26 cellular contexts compared by ENCODE assay signal in genomic region chr15:73804421-73804820, GRCh38. TPM values are rescaled to one million over a fixed set of nuclear protein-coding genes. Genes with fewer than 3 reads are reported as not detected.
DNase-seq lines count a peak whose midpoint lies in the region; FAIRE-seq and TF ChIP-seq lines count a peak whose summit lies in the region.
"Had no signal": no experiment of that assay in that cellular context is flagged by ENCODE, and none has a peak within 500 bp of the region (broad histone marks: within the 10 kb centered on the region; RNA-seq: fewer than 3 reads in every experiment).

No MANE protein-coding gene starts in this region.

- H3K4me3 Mint-ChIP-seq in astrocyte (ENCODE audit: unreplicated experiment) = no peak overlapping the region
- H3K4me3 Mint-ChIP-seq: activated CD4-positive, alpha-beta T cell treated with anti-CD3 and anti-CD28 coated beads, Interleukin-2, amount 10 ng/mL, durations not matched to agents 7 days and 5 days; activated naive CD8-positive, alpha-beta T cell; activated T-helper 17 cell treated with anti-CD3 and anti-CD28 coated beads, Interleukin-2, amount 50 U/mL, for 72 hours; CD14-positive monocyte; naive thymus-derived CD8-positive, alpha-beta T cell had no signal

- H3K27ac ChIP-seq in HEK293 (ENCODE audit: extremely low read depth, low read depth, low read length) (no peak overlapping the region), astrocyte (ENCODE audit: low read depth, low read length) (no peak overlapping the region), mesenchymal stem cell (ENCODE audit: low read length, poor library complexity, severe bottlenecking) (no peak overlapping the region)
- H3K27ac ChIP-seq: body of pancreas, parathyroid adenoma, SK-N-MC, suprapubic skin, vagina had no signal

- H4K91ac ChIP-seq in mesenchymal stem cell (ENCODE audit: low read length) = no peak overlapping the region

- H3K36me3 ChIP-seq in HEK293 (ENCODE audit: control insufficient read depth in 2 of 2, insufficient read depth in 1 of 2, low read length in 2 of 2) = no peaks in the 10 kb centered on the region
- no peaks in the 10 kb centered on the region for H3K36me3 ChIP-seq in astrocyte (ENCODE audit: insufficient read depth, low read length)
- no peaks in the 10 kb centered on the region for H3K36me3 ChIP-seq in mesenchymal stem cell (ENCODE audit: control insufficient read depth in 1 of 2, insufficient read depth in 2 of 2, low read depth in 1 of 2, low read length in 2 of 2)
- H3K36me3 ChIP-seq: suprapubic skin, vagina had no signal

- TF ChIP-seq CTCF in HEK293 (tag by site-specific recombination; IDR thresholded peaks at IDR 0.05) (no peak), astrocyte (IDR thresholded peaks at IDR 0.05; ENCODE audit: insufficient read depth, low read depth, low read length) (no peak)

- H3K4me1 ChIP-seq in HEK293 (ENCODE audit: control insufficient read depth, insufficient read depth, low read length) (no peaks in the 10 kb centered on the region; the same call in 1 of the 2 replicates), astrocyte (ENCODE audit: insufficient read depth, low read length) (peaks cover 25% of the 10 kb centered on the region), mesenchymal stem cell (ENCODE audit: control insufficient read depth, insufficient read depth, low read depth, low read length) (peaks cover 17% of the 10 kb centered on the region)
- H3K4me1 ChIP-seq: body of pancreas, parathyroid adenoma had no signal

- H3K4me3 ChIP-seq in HEK293 (ENCODE audit: low read depth, low read length) (no peak overlapping the region), astrocyte (ENCODE audit: insufficient read depth, low read depth, low read length) (no peak overlapping the region), mesenchymal stem cell (ENCODE audit: insufficient read depth in 1 of 2, low read depth in 1 of 2, low read length in 2 of 2) (no peak overlapping the region)
- H3K4me3 ChIP-seq: body of pancreas, SK-N-MC, suprapubic skin, vagina had no signal

- H3K36me3 Mint-ChIP-seq in astrocyte (ENCODE audit: low read depth, unreplicated experiment) = peaks cover 2% of the 10 kb centered on the region
- H3K36me3 Mint-ChIP-seq: activated naive CD8-positive, alpha-beta T cell; CD14-positive monocyte; naive thymus-derived CD8-positive, alpha-beta T cell had no signal

- H3K14ac ChIP-seq in mesenchymal stem cell (ENCODE audit: low read length in 2 of 2) = no peak overlapping the region

- peaks cover 28% of the 10 kb centered on the region for H3K4me1 Mint-ChIP-seq in astrocyte (ENCODE audit: low read depth, unreplicated experiment)
- H3K4me1 Mint-ChIP-seq: activated T-helper 17 cell treated with anti-CD3 and anti-CD28 coated beads, Interleukin-2, amount 50 U/mL, for 72 hours; naive thymus-derived CD8-positive, alpha-beta T cell had no signal

- no peak overlapping the region for H3K23ac ChIP-seq in mesenchymal stem cell (ENCODE audit: low read length in 2 of 2)

- H3K27ac Mint-ChIP-seq in astrocyte (ENCODE audit: unreplicated experiment) = peak overlapping the region; percentile 72
- H3K27ac Mint-ChIP-seq: activated CD4-positive, alpha-beta T cell treated with anti-CD3 and anti-CD28 coated beads, Interleukin-2, amount 10 ng/mL, durations not matched to agents 7 days and 5 days; activated naive CD8-positive, alpha-beta T cell; activated T-helper 17 cell treated with anti-CD3 and anti-CD28 coated beads, Interleukin-2, amount 50 U/mL, for 72 hours; CD14-positive monocyte; naive thymus-derived CD8-positive, alpha-beta T cell had no signal

- WGBS in mesenchymal stem cell = 72% methylated on average over 6 of the region's 6 CpGs

- CTCF ChIA-PET in HEK293 (lab: Yijun Ruan, JAX) = interaction anchor here (0.6 to 1.8 kb wide), 2 partner anchors 8 to 12 kb away, joined by 3 to 5 read pairs; no protein-coding TSS in a partner anchor

- H3K79me2 ChIP-seq in astrocyte (ENCODE audit: insufficient read depth, low read length) = no peaks in the 10 kb centered on the region
- H3K79me2 ChIP-seq: parathyroid adenoma had no signal

- H3K27me3 ChIP-seq in astrocyte (ENCODE audit: insufficient read depth, low read length) = peaks cover 3% of the 10 kb centered on the region
- H3K27me3 ChIP-seq in mesenchymal stem cell (ENCODE audit: control insufficient read depth in 1 of 2, insufficient read depth in 1 of 2, low read length in 2 of 2) = peaks cover 32 to 46% of the 10 kb centered on the region in 2 experiments
- H3K27me3 ChIP-seq: body of pancreas, suprapubic skin, vagina had no signal

- no peak overlapping the region for H3K4me2 ChIP-seq in astrocyte (ENCODE audit: low read length)
- H3K4me2 ChIP-seq in mesenchymal stem cell (ENCODE audit: low read length, poor library complexity, severe bottlenecking) = no peak overlapping the region

- H2AK5ac ChIP-seq in mesenchymal stem cell (ENCODE audit: low read length, severe bottlenecking) = no peak overlapping the region

- H3K9me3 ChIP-seq in HEK293 (ENCODE audit: control insufficient read depth, insufficient read depth, low read depth, low read length) = no peaks in the 10 kb centered on the region
- no peaks in the 10 kb centered on the region for H3K9me3 ChIP-seq in astrocyte (ENCODE audit: insufficient read depth, low read depth, low read length)
- no peaks in the 10 kb centered on the region for H3K9me3 ChIP-seq in mesenchymal stem cell (ENCODE audit: control insufficient read depth, low read length)
- H3K9me3 ChIP-seq: body of pancreas, suprapubic skin, vagina had no signal

- peak; percentile 55 for DNase-seq in Ammon's horn (ENCODE audit: low spot score)
- no peak for DNase-seq in astrocyte (ENCODE audit: low read depth)
- DNase-seq in mesenchymal stem cell = no peak
- DNase-seq in stimulated activated CD4-positive, alpha-beta T cell treated with anti-CD3 and anti-CD28 coated beads, Interleukin-15, amount 100 ng/mL, for 24 hours = no peak
- DNase-seq in NCI-H2107 treated with DMSO at 0.1 percent for 48 hours (lab: John Stamatoyannopoulos, UW; ENCODE audit: unreplicated experiment) = no peak
- no peak for DNase-seq in activated CD4-positive, alpha-beta T cell treated with anti-CD3 and anti-CD28 coated beads, Interleukin-2, amount 50 U/mL, for 4 hours
- DNase-seq: activated CD4-positive, alpha-beta T cell treated with anti-CD3 and anti-CD28 coated beads, Interleukin-2, amount 10 ng/mL, durations not matched to agents 7 days and 5 days; cortex of kidney; GOT3; left cardiac atrium; NCI-H187; NCI-H524; RPMI8226 had no signal

- H2BK12ac ChIP-seq in mesenchymal stem cell (ENCODE audit: low read length in 2 of 2) = no peak overlapping the region

- H3K18ac ChIP-seq in mesenchymal stem cell (ENCODE audit: low read depth in 1 of 2, low read length in 2 of 2) = no peak overlapping the region

- H3K79me1 ChIP-seq in mesenchymal stem cell (replicated peaks; ENCODE audit: low read length, poor library complexity, severe bottlenecking) = no peaks in the 10 kb centered on the region

- FAIRE-seq in astrocyte (lab: Jason Lieb, UNC) = no peak
- FAIRE-seq: endometrium had no signal

- POLR2A ChIA-PET in HEK293 (lab: Yijun Ruan, JAX) = interaction anchor here (0.9 kb wide), 1 partner anchor 51 kb away, joined by 3 read pairs; the partner anchor contains the start of gene INSYN1

- H2BK120ac ChIP-seq in mesenchymal stem cell (ENCODE audit: low read depth, low read length) = no peak overlapping the region

- no peaks in the 10 kb centered on the region for H4K20me1 ChIP-seq in astrocyte (ENCODE audit: insufficient read depth, low read length)

- no peaks in the 10 kb centered on the region for H3K9me3 Mint-ChIP-seq in astrocyte (ENCODE audit: unreplicated experiment)
- H3K9me3 Mint-ChIP-seq: activated CD4-positive, alpha-beta T cell treated with anti-CD3 and anti-CD28 coated beads, Interleukin-2, amount 10 ng/mL, durations not matched to agents 7 days and 5 days; activated T-helper 17 cell treated with anti-CD3 and anti-CD28 coated beads, Interleukin-2, amount 50 U/mL, for 72 hours; CD14-positive monocyte; naive thymus-derived CD8-positive, alpha-beta T cell had no signal

- H2AFZ ChIP-seq in astrocyte (ENCODE audit: low read depth, low read length) (no peak overlapping the region), mesenchymal stem cell (ENCODE audit: low read depth, low read length) (no peak overlapping the region)
- H2AFZ ChIP-seq: parathyroid adenoma had no signal

- no peak overlapping the region for H2BK5ac ChIP-seq in mesenchymal stem cell (ENCODE audit: low read depth, low read length, poor library complexity, severe bottlenecking)

- no peak overlapping the region for H4K8ac ChIP-seq in mesenchymal stem cell (ENCODE audit: low read length)

- H3K4ac ChIP-seq in mesenchymal stem cell (ENCODE audit: low read depth in 1 of 2, low read length in 2 of 2) = no peak overlapping the region

- peak overlapping the region; percentile 7 for H2BK15ac ChIP-seq in mesenchymal stem cell (ENCODE audit: low read depth, poor library complexity, severe bottlenecking)

- peaks cover 22% of the 10 kb centered on the region for H3K27me3 Mint-ChIP-seq in astrocyte (ENCODE audit: low read depth, unreplicated experiment)
- H3K27me3 Mint-ChIP-seq: activated CD4-positive, alpha-beta T cell treated with anti-CD3 and anti-CD28 coated beads, Interleukin-2, amount 10 ng/mL, durations not matched to agents 7 days and 5 days; activated naive CD8-positive, alpha-beta T cell had no signal

- H3K9ac ChIP-seq in astrocyte (ENCODE audit: low read length) = no peak overlapping the region
- no peak overlapping the region for H3K9ac ChIP-seq in mesenchymal stem cell (ENCODE audit: low read length)
- H3K9ac ChIP-seq: parathyroid adenoma had no signal

TF ChIP-seq in HEK293, 187 proteins besides CTCF, POLR2A, EP300 and RAD21 (continues in another document):
- peak; percentile 21; the same call in 1 of the 2 replicates for TF ChIP-seq ZNF398 (tag by site-specific recombination; IDR thresholded peaks at IDR 0.05)

RNA-seq across cellular contexts. Expression of gene INSYN1, which starts 51.3 kb away (rescaled TPM):
- total RNA-seq in astrocyte = 5.2 and 9.1 TPM in 2 replicates
- polyA plus RNA-seq in mesenchymal stem cell (2013, experiment 1 of 2) = 0.64 TPM
- polyA plus RNA-seq in mesenchymal stem cell (2013, experiment 2 of 2) = 0.78 TPM
- total RNA-seq: activated CD4-positive, alpha-beta T cell treated with anti-CD3 and anti-CD28 coated beads, Interleukin-2, amount 10 ng/mL, durations not matched to agents 7 days and 5 days; activated T-helper 17 cell treated with anti-CD3 and anti-CD28 coated beads, Interleukin-2, amount 50 U/mL, for 72 hours; MCF 10A; naive thymus-derived CD8-positive, alpha-beta T cell; T-helper 2 cell treated with Interferon-gamma antibody and Interleukin-4, amounts not matched to agents 100 ng/mL and 5 ng/mL, for 36 hours had no signal
- polyA plus RNA-seq: CD14-positive monocyte; naive thymus-derived CD8-positive, alpha-beta T cell had no signal
